Comparison of ENCODE assay signal across 8 cellular contexts in genomic region chr17:67246648-67247415, GRCh38. TPM values are rescaled to one million over a fixed set of nuclear protein-coding genes. Genes with fewer than 3 reads are reported as not detected.
DNase-seq lines count a peak whose midpoint lies in the region; ATAC-seq, FAIRE-seq and TF ChIP-seq lines count a peak whose summit lies in the region.

No MANE protein-coding gene starts in this region.

- H3K27ac ChIP-seq in A673 (ENCODE audit: low read depth, low read length, poor library complexity, severe bottlenecking) (no peak overlapping the region), mesodermal cell (ENCODE audit: low read depth, low read length, severe bottlenecking) (no peak overlapping the region)

- POLR2A ChIA-PET in A673 (lab: Charles Lee; ENCODE audit: low non-redundant PET): no interaction called here

- peak overlapping the region; percentile 88 for H3K4me3 ChIP-seq in A673 (ENCODE audit: low read depth, low read length, poor library complexity, severe bottlenecking)
- peak overlapping the region; percentile 89 for H3K4me3 ChIP-seq in mesodermal cell (ENCODE audit: extremely low read depth, insufficient read depth, low read length, poor library complexity, severe bottlenecking)

- H3K4me1 ChIP-seq in A673 (ENCODE audit: insufficient read depth, low read length, poor library complexity, severe bottlenecking) (peaks cover 14% of the 10 kb centered on the region), mesodermal cell (ENCODE audit: control insufficient read depth, insufficient read depth, low read length, poor library complexity, severe bottlenecking) (peaks cover 9% of the 10 kb centered on the region)

- H3K27me3 Mint-ChIP-seq in chondrocyte (ENCODE audit: low read depth): no peaks in the 10 kb centered on the region

- CTCF ChIA-PET in A673 (lab: Charles Lee): no interaction called here

- BruUV-seq in A673 (replicated peaks; lab: Mats Ljungman, UMichigan): no TSS peak

- DNase-seq in A673 (ENCODE audit: low spot score) (no peak), SW480 (ENCODE audit: low spot score) (peak; percentile 84), chondrocyte (ENCODE audit: low spot score) (no peak), urothelium cell line (ENCODE audit: low spot score) (peak; percentile 88), amniotic stem cell (lab: John Stamatoyannopoulos, UW) (no peak)

- intact Hi-C loops in A673 (cut with micrococcal nuclease; ENCODE audit: unreplicated experiment): no loop called here

- H3K36me3 ChIP-seq in A673 (ENCODE audit: insufficient read depth, low read length, poor library complexity, severe bottlenecking): peaks cover 5% of the 10 kb centered on the region
- H3K36me3 ChIP-seq in mesodermal cell (ENCODE audit: control insufficient read depth, insufficient read depth, low read length): no peaks in the 10 kb centered on the region

- peak overlapping the region; percentile 70 for H3K4me3 Mint-ChIP-seq in chondrocyte (ENCODE audit: unreplicated experiment)

- ATAC-seq in GM18858 (IDR thresholded peaks at IDR 0.05; ENCODE audit: unreplicated experiment) (peak; percentile 52), HG03066 (IDR thresholded peaks at IDR 0.05; ENCODE audit: low read depth, unreplicated experiment) (peak; percentile 49)

- H3K9me3 Mint-ChIP-seq in chondrocyte (ENCODE audit: low read depth): no peaks in the 10 kb centered on the region

- TF ChIP-seq CTCF in A673 (conservative IDR thresholded peaks at IDR 0.05; ENCODE audit: low read depth, low read length) (no peak), chondrocyte (IDR thresholded peaks at IDR 0.05) (no peak)

- peaks cover 31% of the 10 kb centered on the region for H3K4me1 Mint-ChIP-seq in chondrocyte (ENCODE audit: low read depth)

- H3K27me3 ChIP-seq in A673 (replicated peaks; ENCODE audit: insufficient read depth, low read depth, low read length, poor library complexity): no peaks in the 10 kb centered on the region

- peak overlapping the region; percentile 86 for H3K27ac Mint-ChIP-seq in chondrocyte (ENCODE audit: unreplicated experiment)

- no peaks in the 10 kb centered on the region for H3K36me3 Mint-ChIP-seq in chondrocyte (ENCODE audit: low read depth)

- 20 to 28% methylated on average over 13 to 14 of the region's 17 CpGs for WGBS in mesodermal cell (ENCODE audit: insufficient coverage in 2 of 2), 2 experiments

- H3K9me3 ChIP-seq in A673 (ENCODE audit: low read depth, low read length, poor library complexity, severe bottlenecking) (no peaks in the 10 kb centered on the region), mesodermal cell (ENCODE audit: control insufficient read depth, low read length) (no peaks in the 10 kb centered on the region)

- peak; percentile 13 for FAIRE-seq in urothelium cell line (lab: Jason Lieb, UNC)

RNA-seq across cellular contexts. Expression of gene HELZ, which starts 1.8 kb away (rescaled TPM):
- total RNA-seq in A673 (2021) (49.1 and 57.3 TPM in 2 replicates), chondrocyte (55.8 to 69.9 TPM (median 57.9 TPM) in 3 replicates)
- polyA plus RNA-seq in mesodermal cell (2013, experiment 1 of 2): 13.9 TPM
- polyA plus RNA-seq in mesodermal cell (2013, experiment 2 of 2): 11.8 TPM

Comparison
In these comparisons a context has a peak if more than half of its experiments do, and no peak if none do; other contexts are left out.
1. DNase-seq: peak in SW480 (single experiment) and urothelium cell line (single experiment); none in A673 (single experiment), chondrocyte (single experiment) and amniotic stem cell (single experiment).